8 cellular contexts compared by ENCODE assay signal in genomic region chr2:241701405-241702154, GRCh38. TPM values are rescaled to one million over a fixed set of nuclear protein-coding genes. Genes with fewer than 3 reads are reported as not detected.
DNase-seq lines count a peak whose midpoint lies in the region; ATAC-seq, FAIRE-seq and TF ChIP-seq lines count a peak whose summit lies in the region.

TSS of gene ING5 (plus strand) at chr2:241702039. CDS start at chr2:241702066, 27 bp downstream.

- no peak for FAIRE-seq in D721Med (lab: Jason Lieb, UNC)

- TF ChIP-seq CTCF in D721Med (IDR thresholded peaks at IDR 0.05; ENCODE audit: insufficient read depth, missing control alignments): no peak

- peak; percentile 48 for ATAC-seq in GM21526 (IDR thresholded peaks at IDR 0.05; ENCODE audit: low FRiP score, unreplicated experiment)

- no peaks in the 10 kb centered on the region for H3K9me3 ChIP-seq in mononuclear cell (ENCODE audit: low read depth, low read length)

- peaks cover 25% of the 10 kb centered on the region for H3K4me1 ChIP-seq in mononuclear cell (ENCODE audit: insufficient read depth, low read length)

- peak within 1 kb of the TSS; percentile 60 for H3K4me3 ChIP-seq in mononuclear cell (ENCODE audit: low read length)

- DNase-seq in D721Med (ENCODE audit: insufficient read length, low spot score) (peak; percentile 57), HuH-7 (ENCODE audit: low spot score) (peak; percentile 82), OCI-M1 (lab: John Stamatoyannopoulos, UW) (peak; percentile 94), activated T-cell treated with anti-CD3 and anti-CD28 coated beads for 1 hour (ENCODE audit: low read depth) (peak; percentile 98), epidermal melanocyte (ENCODE audit: insufficient read length, low spot score) (peak; percentile 75)
- DNase-seq in stimulated activated CD8-positive, alpha-beta memory T cell treated with anti-CD3 and anti-CD28 coated beads, Interleukin-2, amount 100 ng/mL, for 48 hours (ENCODE audit: low read depth in 2 of 2): peak; percentile 95 to 97

- no peaks in the 10 kb centered on the region for H3K27me3 ChIP-seq in mononuclear cell (ENCODE audit: insufficient read depth, low read length)

RNA-seq across cellular contexts. Expression of gene ING5, which starts in this region (rescaled TPM):
- total RNA-seq in mononuclear cell: 38.5 TPM

Comparison
In these comparisons a context has a peak if more than half of its experiments do, and no peak if none do; other contexts are left out.
1. Peak in every context shown above with its lines: DNase-seq, ATAC-seq and H3K4me3 ChIP-seq.